Comparison of ENCODE assay signal across 17 cellular contexts in genomic region chr14:23580948-23581281, GRCh38. TPM values are rescaled to one million over a fixed set of nuclear protein-coding genes. Genes with fewer than 3 reads are reported as not detected.
"Had no signal": no experiment of that assay in that cellular context is flagged by ENCODE, and none has a peak within 500 bp of the region (broad histone marks: within the 10 kb centered on the region; RNA-seq: fewer than 3 reads in every experiment).

No MANE protein-coding gene starts in this region.

- H3K4me3 ChIP-seq: psoas muscle, spleen, thoracic aorta had no signal

- H3K4me1 ChIP-seq: psoas muscle had no signal

- DNase-seq: activated CD4-positive, alpha-beta T cell treated with anti-CD3 and anti-CD28 coated beads, Interleukin-2, amount 50 U/mL, for 1 hour; activated CD8-positive, alpha-beta memory T cell treated with anti-CD3 and anti-CD28 coated beads for 24 hours; activated naive CD4-positive, alpha-beta T cell treated with anti-CD3 and anti-CD28 coated beads for 36 hours; activated T-cell treated with anti-CD3 and anti-CD28 coated beads for 4 hours; hypothalamus; kidney glomerular epithelial cell; mesendoderm; psoas muscle; spleen; stimulated activated naive CD8-positive, alpha-beta T cell treated with anti-CD3 and anti-CD28 coated beads, Interleukin-15, amount 100 ng/mL, for 72 hours; T-cell; T-helper 9 cell had no signal

- H3K27ac ChIP-seq: psoas muscle, spleen, thoracic aorta had no signal

- H3K36me3 ChIP-seq: spleen, thoracic aorta had no signal

- ATAC-seq: activated CD4-positive, CD25-positive, alpha-beta regulatory T cell treated with anti-CD3 and anti-CD28 coated beads, Interleukin-2, amount 50 U/mL, for 24 hours; natural killer cell treated with Interleukin-12 subunit alpha and Interleukin-12 subunit beta and Interleukin-15 and Interleukin-18, amount 100 ng/mL, for 72 hours; psoas muscle; sciatic nerve; T-cell had no signal

- H3K9me3 ChIP-seq: psoas muscle, spleen, thoracic aorta had no signal

RNA-seq across cellular contexts. Expression of gene DHRS2, which starts 55.2 kb away (rescaled TPM):
- total RNA-seq: chondrocyte, sciatic nerve, thoracic aorta had no signal
